8 cellular contexts compared by ENCODE assay signal in genomic region chr2:87453965-87454364, GRCh38.
A peak's percentile ranks its signal among the peaks of the same experiment; 100 is the strongest.
DNase-seq lines count a peak whose midpoint lies in the region; TF ChIP-seq lines count a peak whose summit lies in the region.
"Not testable (repeated sequence)": the region's sequence is repeated elsewhere in the genome, so short reads cannot be mapped to it uniquely, and the experiment has no call there.

No MANE protein-coding gene starts in this region.

- not testable (repeated sequence) for H3K4me3 ChIP-seq in AG04450 (ENCODE audit: low read depth, low read length); mesodermal cell (ENCODE audit: extremely low read depth, insufficient read depth, low read length, poor library complexity, severe bottlenecking); stomach

- TF ChIP-seq EP300 in stomach (IDR thresholded peaks at IDR 0.05): not testable (repeated sequence)

- peak overlapping the region; percentile 58 for H3K27ac Mint-ChIP-seq in activated CD4-positive, alpha-beta memory T cell treated with anti-CD3 and anti-CD28 coated beads, Interleukin-2, amount 10 ng/mL, durations not matched to agents 7 days and 5 days

- not testable (repeated sequence) for H3K27me3 ChIP-seq in AG04450 (ENCODE audit: control insufficient read depth, insufficient read depth, low read length); stomach

- not testable (repeated sequence) for TF ChIP-seq POLR2A in stomach (IDR thresholded peaks at IDR 0.05)

- not testable (repeated sequence) for H3K27me3 Mint-ChIP-seq in activated CD4-positive, alpha-beta memory T cell treated with anti-CD3 and anti-CD28 coated beads, Interleukin-2, amount 10 ng/mL, durations not matched to agents 7 days and 5 days

- no CpG with 5 or more reads among the region's 1 CpG for WGBS in mesodermal cell (ENCODE audit: insufficient coverage in 2 of 2), 2 experiments
- WGBS in stomach, 5 donors: 71 to 84% (median 81%) methylated on average over 1 of the region's 1 CpG

- CTCF ChIA-PET in AG04450 (lab: Charles Lee); activated CD4-positive, alpha-beta memory T cell treated with anti-CD3 and anti-CD28 coated beads, Interleukin-2, amount 10 ng/mL, durations not matched to agents 7 days and 5 days (lab: Charles Lee): not testable (repeated sequence)

- H3K27ac ChIP-seq in AG04450 (ENCODE audit: low read depth, low read length) (peak overlapping the region; percentile 70), mesodermal cell (ENCODE audit: low read depth, low read length, severe bottlenecking) (peak overlapping the region; percentile 94), stomach (peak overlapping the region in 4 of 5 donors; percentile 37 to 70 (median 58))

- not testable (repeated sequence) for H3K9me3 ChIP-seq in AG04450 (ENCODE audit: control insufficient read depth, insufficient read depth, low read length); mesodermal cell (ENCODE audit: control insufficient read depth, low read length); stomach

- peaks cover 21% of the 10 kb centered on the region for H3K4me1 Mint-ChIP-seq in activated CD4-positive, alpha-beta memory T cell treated with anti-CD3 and anti-CD28 coated beads, Interleukin-2, amount 10 ng/mL, durations not matched to agents 7 days and 5 days

- H3K36me3 Mint-ChIP-seq in activated CD4-positive, alpha-beta memory T cell treated with anti-CD3 and anti-CD28 coated beads, Interleukin-2, amount 10 ng/mL, durations not matched to agents 7 days and 5 days (ENCODE audit: low read depth): peaks cover 20% of the 10 kb centered on the region

- H3K4me3 Mint-ChIP-seq in activated CD4-positive, alpha-beta memory T cell treated with anti-CD3 and anti-CD28 coated beads, Interleukin-2, amount 10 ng/mL, durations not matched to agents 7 days and 5 days: peak overlapping the region; percentile 24

- intact Hi-C loops in stomach (cut with DNase I; ENCODE audit: low total_unique reads): not testable (repeated sequence)

- not testable (repeated sequence) for H3K9me3 Mint-ChIP-seq in activated CD4-positive, alpha-beta memory T cell treated with anti-CD3 and anti-CD28 coated beads, Interleukin-2, amount 10 ng/mL, durations not matched to agents 7 days and 5 days

- not testable (repeated sequence) for TF ChIP-seq CTCF in AG04450 (IDR thresholded peaks at IDR 0.05; ENCODE audit: low read depth, low read length); stomach (IDR thresholded peaks at IDR 0.05)

- peaks cover 18% of the 10 kb centered on the region for H3K4me1 ChIP-seq in mesodermal cell (ENCODE audit: control insufficient read depth, insufficient read depth, low read length, poor library complexity, severe bottlenecking)
- not testable (repeated sequence) for H3K4me1 ChIP-seq in stomach

- POLR2A ChIA-PET in AG04450 (lab: Yijun Ruan, JAX); activated CD4-positive, alpha-beta memory T cell treated with anti-CD3 and anti-CD28 coated beads, Interleukin-2, amount 10 ng/mL, durations not matched to agents 7 days and 5 days (lab: Charles Lee): not testable (repeated sequence)

- DNase-seq in AG04450 (ENCODE audit: low read depth, low spot score); activated CD4-positive, alpha-beta memory T cell treated with anti-CD3 and anti-CD28 coated beads, Interleukin-2, amount 10 ng/mL, durations not matched to agents 7 days and 5 days; stomach: not testable (repeated sequence)
- peak; percentile 67 for DNase-seq in H4 (ENCODE audit: low spot score)
- DNase-seq in NCI-H226: peak; percentile 76
- peak; percentile 2 for DNase-seq in cerebellar cortex (ENCODE audit: low spot score)
- peak; percentile 21 for DNase-seq in glomerular visceral epithelial cell (ENCODE audit: extremely low spot score)

- H3K36me3 ChIP-seq in mesodermal cell (ENCODE audit: control insufficient read depth, insufficient read depth, low read length); stomach: not testable (repeated sequence)
